ENCODE assay signal across 8 cellular contexts in the genomic region with DNA sequence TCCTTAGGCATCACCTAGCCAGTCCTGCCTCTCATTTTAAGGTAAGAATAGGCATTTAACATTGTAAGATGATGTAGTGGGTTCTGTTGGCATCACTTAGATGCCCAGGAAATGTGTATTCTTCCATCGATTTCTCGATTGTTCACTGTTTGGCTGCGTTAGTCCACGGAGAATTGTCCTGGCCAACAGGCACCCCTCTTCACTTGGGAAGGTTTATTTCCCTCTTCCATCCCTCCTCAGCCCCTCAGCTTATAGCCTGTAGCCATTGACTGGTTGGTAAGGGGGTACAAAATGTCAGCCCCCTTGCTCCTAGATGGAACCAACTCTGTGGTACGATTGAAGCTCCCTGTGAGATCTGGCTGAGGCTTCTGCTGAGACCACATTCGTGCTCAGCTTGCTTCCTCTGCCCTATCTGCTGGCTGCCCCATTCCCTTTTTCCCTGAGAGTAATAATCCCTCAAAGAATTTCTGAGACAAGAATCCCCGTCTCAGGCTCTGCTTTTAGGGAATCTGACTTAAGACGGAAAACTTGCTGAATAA. TPM values are rescaled to one million over a fixed set of nuclear protein-coding genes. Genes with fewer than 3 reads are reported as not detected.
DNase-seq lines count a peak whose midpoint lies in the region; ATAC-seq, FAIRE-seq and TF ChIP-seq lines count a peak whose summit lies in the region.

No MANE protein-coding gene starts in this region.

- H3K36me3 ChIP-seq in NT2/D1 (ENCODE audit: insufficient read depth, insufficient read length, low read length) (no peaks in the 10 kb centered on the region), endothelial cell of umbilical vein (ENCODE audit: control insufficient read depth in 2 of 2, extremely low read depth in 1 of 2, insufficient read depth in 2 of 2, low read length in 2 of 2) (no peaks in the 10 kb centered on the region)

- TF ChIP-seq CTCF in endothelial cell of umbilical vein (IDR thresholded peaks at IDR 0.05; ENCODE audit: extremely low read depth in 1 of 2, insufficient read depth in 1 of 2, low read depth in 1 of 2, low read length in 2 of 2) (no peak), neural crest cell (conservative IDR thresholded peaks at IDR 0.05) (no peak)

- POLR2A ChIA-PET in endothelial cell of umbilical vein (lab: Charles Lee): interaction anchor here (0.6 kb wide), 1 partner anchor 82 kb away, joined by 3 read pairs; no protein-coding TSS in a partner anchor

- peak overlapping the region; percentile 87 for H3K27ac Mint-ChIP-seq in T-helper 2 cell treated with Interferon-gamma antibody and Interleukin-4, amounts not matched to agents 5 μg/mL and 100 μg/mL, for 36 hours
- H3K27ac Mint-ChIP-seq in neural crest cell (ENCODE audit: unreplicated experiment): peak overlapping the region; percentile 99

- H3K27me3 Mint-ChIP-seq in T-helper 2 cell treated with Interferon-gamma antibody and Interleukin-4, amounts not matched to agents 5 μg/mL and 100 μg/mL, for 36 hours (ENCODE audit: low read depth): no peaks in the 10 kb centered on the region
- H3K27me3 Mint-ChIP-seq in neural crest cell (ENCODE audit: low read depth): no peaks in the 10 kb centered on the region

- H3K4me3 ChIP-seq in NT2/D1 (ENCODE audit: insufficient read length, low read depth) (peak overlapping the region; percentile 40), endothelial cell of umbilical vein (replicated peaks in 1 of 3; ENCODE audit: insufficient read depth in 1 of 3, low read depth in 1 of 3, low read length in 3 of 3) (peak overlapping the region; percentile 17 to 77 (median 39))

- H3K9me3 ChIP-seq in NT2/D1 (ENCODE audit: insufficient read depth, low read length) (no peaks in the 10 kb centered on the region), endothelial cell of umbilical vein (replicated peaks; ENCODE audit: control insufficient read depth, insufficient read depth, low read length) (no peaks in the 10 kb centered on the region)

- H3K4me1 ChIP-seq in NT2/D1 (ENCODE audit: insufficient read depth, insufficient read length) (no peaks in the 10 kb centered on the region), endothelial cell of umbilical vein (ENCODE audit: control insufficient read depth, extremely low read depth, insufficient read depth, low read length) (peaks cover 4% of the 10 kb centered on the region)

- dilution Hi-C loops in endothelial cell of umbilical vein (cut with MboI; ENCODE audit: extremely low pct_ligation_motif_present, low sequenced_read_pairs): no loop called here

- no peaks in the 10 kb centered on the region for H4K20me1 ChIP-seq in endothelial cell of umbilical vein (replicated peaks; ENCODE audit: control insufficient read depth, extremely low read depth, insufficient read depth, low read length)

- CTCF ChIA-PET in endothelial cell of umbilical vein (lab: Charles Lee): interaction anchor here (1.7 to 2.1 kb wide), 2 partner anchors 109 to 411 kb away, joined by 4 read pairs; partner anchors contain the start of gene RBM45

- H2AFZ ChIP-seq in endothelial cell of umbilical vein (ENCODE audit: low read depth, low read length): peak overlapping the region; percentile 58

- peak overlapping the region; percentile 94 for H3K4me3 Mint-ChIP-seq in T-helper 2 cell treated with Interferon-gamma antibody and Interleukin-4, amounts not matched to agents 5 μg/mL and 100 μg/mL, for 36 hours
- peak overlapping the region; percentile 99 for H3K4me3 Mint-ChIP-seq in neural crest cell

- DNase-seq in T-helper 2 cell treated with Interferon-gamma antibody and Interleukin-4, amounts not matched to agents 5 μg/mL and 100 μg/mL, for 36 hours (ENCODE audit: low spot score): no peak
- DNase-seq in T-helper 2 cell: no peak
- DNase-seq in NT2/D1 (ENCODE audit: low read depth, low spot score): no peak
- DNase-seq in endothelial cell of umbilical vein (ENCODE audit: low read depth, low spot score): peak; percentile 20
- DNase-seq in neural crest cell (ENCODE audit: low read depth, low spot score): no peak
- no peak for DNase-seq in RPMI8226
- no peak for DNase-seq in NCI-H1048 (lab: John Stamatoyannopoulos, UW)

- intact Hi-C loops in endothelial cell of umbilical vein (cut with micrococcal nuclease): loop anchor here (1.0 to 2.0 kb wide), 4 partner anchors 15 to 411 kb away; partner anchors contain the start of genes PJVK, PLEKHA3, PRKRA and RBM45

- H3K27me3 ChIP-seq in NT2/D1 (ENCODE audit: insufficient read depth, insufficient read length): no peaks in the 10 kb centered on the region
- no peaks in the 10 kb centered on the region for H3K27me3 ChIP-seq in endothelial cell of umbilical vein (ENCODE audit: control insufficient read depth in 2 of 2, insufficient read depth in 2 of 2, low read length in 2 of 2)

- H3K9me1 ChIP-seq in endothelial cell of umbilical vein (replicated peaks; ENCODE audit: control insufficient read depth, extremely low read depth, insufficient read depth, low read length): no peaks in the 10 kb centered on the region

- H3K9me3 Mint-ChIP-seq in T-helper 2 cell treated with Interferon-gamma antibody and Interleukin-4, amounts not matched to agents 5 μg/mL and 100 μg/mL, for 36 hours: peaks cover 4% of the 10 kb centered on the region
- peaks cover 13% of the 10 kb centered on the region for H3K9me3 Mint-ChIP-seq in neural crest cell

- H3K9ac ChIP-seq in NT2/D1 (ENCODE audit: insufficient read length, low read depth) (peak overlapping the region; percentile 52), endothelial cell of umbilical vein (replicated peaks; ENCODE audit: extremely low read depth, insufficient read depth, low read length) (peak overlapping the region; percentile 56)

- ATAC-seq in GM21360 (IDR thresholded peaks at IDR 0.05; ENCODE audit: unreplicated experiment): no peak

- H3K4me1 Mint-ChIP-seq in T-helper 2 cell treated with Interferon-gamma antibody and Interleukin-4, amounts not matched to agents 5 μg/mL and 100 μg/mL, for 36 hours (ENCODE audit: low read depth): peaks cover 54% of the 10 kb centered on the region
- H3K4me1 Mint-ChIP-seq in neural crest cell: peaks cover 29% of the 10 kb centered on the region

- BruUV-seq in endothelial cell of umbilical vein (replicated peaks; lab: Mats Ljungman, UMichigan): no TSS peak

- peak overlapping the region; percentile 36 for H3K27ac ChIP-seq in endothelial cell of umbilical vein (ENCODE audit: insufficient read depth, low read depth, low read length)

- peaks cover 18% of the 10 kb centered on the region for H3K79me2 ChIP-seq in endothelial cell of umbilical vein (ENCODE audit: control insufficient read depth, insufficient read depth, low read length)

- H3K36me3 Mint-ChIP-seq in T-helper 2 cell treated with Interferon-gamma antibody and Interleukin-4, amounts not matched to agents 5 μg/mL and 100 μg/mL, for 36 hours (ENCODE audit: low read depth): peaks cover 42% of the 10 kb centered on the region
- H3K36me3 Mint-ChIP-seq in neural crest cell (ENCODE audit: low read depth): peaks cover 14% of the 10 kb centered on the region

- TF ChIP-seq POLR2A in endothelial cell of umbilical vein (IDR thresholded peaks at IDR 0.05; ENCODE audit: low read depth, low read length): no peak

- peak overlapping the region; percentile 83 for H3K4me2 ChIP-seq in endothelial cell of umbilical vein (ENCODE audit: insufficient read depth, low read length)

- no peak for FAIRE-seq in endothelial cell of umbilical vein (lab: Jason Lieb, UNC)

TF ChIP-seq in endothelial cell of umbilical vein, 7 proteins besides CTCF, POLR2A, EP300 and RAD21:
- TF ChIP-seq JUN (IDR thresholded peaks at IDR 0.05; ENCODE audit: borderline replicate concordance, insufficient read depth, insufficient read length, low read depth): no peak
- TF ChIP-seq, protein P1, sequence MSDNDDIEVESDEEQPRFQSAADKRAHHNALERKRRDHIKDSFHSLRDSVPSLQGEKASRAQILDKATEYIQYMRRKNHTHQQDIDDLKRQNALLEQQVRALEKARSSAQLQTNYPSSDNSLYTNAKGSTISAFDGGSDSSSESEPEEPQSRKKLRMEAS (IDR thresholded peaks at IDR 0.05; ENCODE audit: insufficient read depth, insufficient read length): no peak
- no peak for TF ChIP-seq MYC (IDR thresholded peaks at IDR 0.05; ENCODE audit: low read depth, low read length)
- no peak for TF ChIP-seq FOS (IDR thresholded peaks at IDR 0.05; ENCODE audit: borderline replicate concordance, insufficient read depth, low read length)
- no peak for TF ChIP-seq POLR2AphosphoS5 (IDR thresholded peaks at IDR 0.05; ENCODE audit: insufficient read depth, low read depth, low read length)
- no peak for TF ChIP-seq GATA2 (IDR thresholded peaks at IDR 0.05; ENCODE audit: insufficient read depth, insufficient read length, low read depth, low read length)
- no peak for TF ChIP-seq EZH2 (IDR thresholded peaks at IDR 0.05; ENCODE audit: borderline replicate concordance, low read depth, low read length, severe bottlenecking)
TF ChIP-seq in endothelial cell of umbilical vein: peak in this region for 0.

RNA-seq across cellular contexts. Expression of gene PLEKHA3, which starts 43.4 kb away (rescaled TPM):
- total RNA-seq in endothelial cell of umbilical vein: 24.6 and 26.6 TPM in 2 replicates
- 2.7 and 4.1 TPM in 2 replicates for polyA plus RNA-seq in endothelial cell of umbilical vein
- 8.2 and 9.5 TPM in 2 replicates for polyA plus RNA-seq in endothelial cell of umbilical vein (2011; cell fraction: cytosol; rRNA removed)
- polyA plus RNA-seq in endothelial cell of umbilical vein (2011; cell fraction: nucleus; rRNA removed): 5.2 and 10.8 TPM in 2 replicates
- polyA plus RNA-seq in endothelial cell of umbilical vein (2012): 11.3 and 15.2 TPM in 2 replicates
- 7.1 and 10.3 TPM in 2 replicates for polyA minus RNA-seq in endothelial cell of umbilical vein
- polyA minus RNA-seq in endothelial cell of umbilical vein (2011; cell fraction: cytosol; rRNA and poly(A)+ RNA removed): 3.6 TPM
- 7.2 and 9.5 TPM in 2 replicates for polyA minus RNA-seq in endothelial cell of umbilical vein (2011; cell fraction: nucleus; rRNA and poly(A)+ RNA removed)
- 22.0 and 23.2 TPM in 2 replicates for total RNA-seq in neural crest cell

RNA-seq across cellular contexts. Expression of gene FKBP7, which starts 45.3 kb away (rescaled TPM):
- total RNA-seq in endothelial cell of umbilical vein (18.3 and 20.5 TPM in 2 replicates), neural crest cell (25.2 and 28.3 TPM in 2 replicates)
- polyA plus RNA-seq in endothelial cell of umbilical vein: 9.4 and 11.2 TPM in 2 replicates
- polyA plus RNA-seq in endothelial cell of umbilical vein (2011; cell fraction: cytosol; rRNA removed): 23.1 and 23.8 TPM in 2 replicates
- 8.7 and 10.0 TPM in 2 replicates for polyA plus RNA-seq in endothelial cell of umbilical vein (2011; cell fraction: nucleus; rRNA removed)
- polyA plus RNA-seq in endothelial cell of umbilical vein (2012): 30.3 and 33.7 TPM in 2 replicates
- polyA minus RNA-seq in endothelial cell of umbilical vein: 5.9 and 9.9 TPM in 2 replicates
- polyA minus RNA-seq in endothelial cell of umbilical vein (2011; cell fraction: cytosol; rRNA and poly(A)+ RNA removed): not detected
- 3.7 and 4.2 TPM in 2 replicates for polyA minus RNA-seq in endothelial cell of umbilical vein (2011; cell fraction: nucleus; rRNA and poly(A)+ RNA removed)
